Comparison of ENCODE assay signal across 8 cellular contexts in genomic region chr5:172002310-172002709, GRCh38. TPM values are rescaled to one million over a fixed set of nuclear protein-coding genes. Genes with fewer than 3 reads are reported as not detected.
A peak's percentile ranks its signal among the peaks of the same experiment; 100 is the strongest.
DNase-seq lines count a peak whose midpoint lies in the region; ATAC-seq, FAIRE-seq and TF ChIP-seq lines count a peak whose summit lies in the region.

No MANE protein-coding gene starts in this region.

- peaks cover 3% of the 10 kb centered on the region for H4K20me1 ChIP-seq in keratinocyte (ENCODE audit: control insufficient read depth, extremely low read depth, insufficient read depth, low read length)

- H3K27ac ChIP-seq in keratinocyte (ENCODE audit: control insufficient read depth, insufficient read depth, low read length): no peak overlapping the region

- no peak overlapping the region for H3K4me2 ChIP-seq in keratinocyte (ENCODE audit: control insufficient read depth, extremely low read depth, insufficient read depth, low read depth, low read length)

- TF ChIP-seq CTCF in AG04449 (IDR thresholded peaks at IDR 0.05; ENCODE audit: insufficient read depth, low read length, missing control alignments) (peak; percentile 28), keratinocyte (optimal IDR thresholded peaks at IDR 0.05 in 1 of 3, IDR thresholded peaks at IDR 0.05 in 1 of 3, conservative IDR thresholded peaks at IDR 0.05 in 1 of 3; ENCODE audit: extremely low read depth in 1 of 3, insufficient read depth in 2 of 3, low read length in 3 of 3) (peak; percentile 46 to 54 (median 49))

- dilution Hi-C loops in keratinocyte (cut with MboI; ENCODE audit: extremely low pct_ligation_motif_present, low sequenced_read_pairs): no loop called here

- H3K27me3 ChIP-seq in keratinocyte (ENCODE audit: control insufficient read depth, extremely low read depth, insufficient read depth, low read length): no peaks in the 10 kb centered on the region

- no peaks in the 10 kb centered on the region for H3K9me1 ChIP-seq in keratinocyte (ENCODE audit: control insufficient read depth, extremely low read depth, insufficient read depth, low read length)

- POLR2A ChIA-PET in AG04449 (lab: Yijun Ruan, JAX): no interaction called here

- no peak overlapping the region for H2AFZ ChIP-seq in keratinocyte (ENCODE audit: control insufficient read depth, low read length)

- ATAC-seq in GM21367 (IDR thresholded peaks at IDR 0.05; ENCODE audit: unreplicated experiment): no peak

- peaks cover 35% of the 10 kb centered on the region for H3K4me1 ChIP-seq in keratinocyte (ENCODE audit: control insufficient read depth, extremely low read depth, insufficient read depth, low read length)

- in situ Hi-C loops in SK-MEL-5 (cut with HindIII; ENCODE audit: low pct_unique_long_range_greater_than_20kb, low sequenced_read_pairs): no loop called here

- H3K79me2 ChIP-seq in keratinocyte (ENCODE audit: control insufficient read depth, insufficient read depth, low read length): peaks cover 92% of the 10 kb centered on the region

- no peaks in the 10 kb centered on the region for H3K9me3 ChIP-seq in keratinocyte (ENCODE audit: control insufficient read depth, low read depth, low read length)

- DNase-seq in AG04449 (ENCODE audit: low read depth, low spot score): no peak
- DNase-seq in GM03348 (ENCODE audit: low spot score): peak; percentile 29
- DNase-seq in SK-MEL-5 (ENCODE audit: low read depth, low spot score): peak; percentile 45
- no peak for DNase-seq in keratinocyte (ENCODE audit: low read depth, low spot score)
- DNase-seq in NCI-H510A treated with DMSO at 0.1 percent for 48 hours (lab: John Stamatoyannopoulos, UW): no peak
- no peak for DNase-seq in NCI-H524 treated with DMSO at 0.1 percent for 48 hours (lab: John Stamatoyannopoulos, UW)
- no peak for DNase-seq in NCI-H1092 (lab: John Stamatoyannopoulos, UW)

- H3K9ac ChIP-seq in keratinocyte (ENCODE audit: control insufficient read depth, extremely low read depth, insufficient read depth, low read length): no peak overlapping the region

- H3K36me3 ChIP-seq in keratinocyte (ENCODE audit: control insufficient read depth in 2 of 2, extremely low read depth in 1 of 2, insufficient read depth in 2 of 2, low read length in 2 of 2): no peaks in the 10 kb centered on the region

- H3K4me3 ChIP-seq in AG04449 (ENCODE audit: low read depth, low read length) (no peak overlapping the region), keratinocyte (ENCODE audit: control insufficient read depth in 2 of 3, extremely low read depth in 1 of 3, insufficient read depth in 2 of 3, low read depth in 1 of 3, low read length in 3 of 3) (no peak overlapping the region)

- CTCF ChIA-PET in AG04449 (lab: Yijun Ruan, JAX): no interaction called here

- FAIRE-seq in keratinocyte (lab: Jason Lieb, UNC): no peak

RNA-seq across cellular contexts. Expression of gene FBXW11, which starts 4.1 kb away (rescaled TPM):
- 50.6 and 55.4 TPM in 2 replicates for total RNA-seq in SK-MEL-5 (2014; rRNA removed; shearing (Covaris generic))
- polyA plus RNA-seq in SK-MEL-5 (2015; cell fraction: cytosol; rRNA removed): 27.1 and 38.0 TPM in 2 replicates
- polyA plus RNA-seq in SK-MEL-5 (2015; cell fraction: nucleus; rRNA removed): 31.4 and 49.2 TPM in 2 replicates
- 36.5 to 48.4 TPM (median 44.0 TPM) in 3 replicates for polyA plus RNA-seq in keratinocyte
- polyA plus RNA-seq in keratinocyte (2011; ENCODE audit: low read depth): 26.6 TPM
- 34.3 and 54.3 TPM in 2 replicates for polyA plus RNA-seq in keratinocyte (2011; cell fraction: cytosol; rRNA removed)
- polyA plus RNA-seq in keratinocyte (2011; cell fraction: nucleus; rRNA removed): 40.9 and 43.3 TPM in 2 replicates
- 28.3 and 28.4 TPM in 2 replicates for polyA plus RNA-seq in keratinocyte (2012; ENCODE audit: low replicate concordance)
- 57.7 to 102 TPM (median 100 TPM) in 3 replicates for polyA minus RNA-seq in keratinocyte
- polyA minus RNA-seq in keratinocyte (2011; cell fraction: cytosol; rRNA and poly(A)+ RNA removed): 58.7 TPM
- 35.9 and 69.2 TPM in 2 replicates for polyA minus RNA-seq in keratinocyte (2011; cell fraction: nucleus; rRNA and poly(A)+ RNA removed)

Comparison
In these comparisons a context has a peak if more than half of its experiments do, and no peak if none do; other contexts are left out.
1. DNase-seq: peak in GM03348 (single experiment) and SK-MEL-5 (single experiment); none in AG04449 (single experiment), keratinocyte (single experiment), NCI-H510A treated with DMSO at 0.1 percent for 48 hours (single experiment), NCI-H524 treated with DMSO at 0.1 percent for 48 hours (single experiment) and NCI-H1092 (single experiment).